Comparison of ENCODE assay signal across 24 cellular contexts in the genomic region with DNA sequence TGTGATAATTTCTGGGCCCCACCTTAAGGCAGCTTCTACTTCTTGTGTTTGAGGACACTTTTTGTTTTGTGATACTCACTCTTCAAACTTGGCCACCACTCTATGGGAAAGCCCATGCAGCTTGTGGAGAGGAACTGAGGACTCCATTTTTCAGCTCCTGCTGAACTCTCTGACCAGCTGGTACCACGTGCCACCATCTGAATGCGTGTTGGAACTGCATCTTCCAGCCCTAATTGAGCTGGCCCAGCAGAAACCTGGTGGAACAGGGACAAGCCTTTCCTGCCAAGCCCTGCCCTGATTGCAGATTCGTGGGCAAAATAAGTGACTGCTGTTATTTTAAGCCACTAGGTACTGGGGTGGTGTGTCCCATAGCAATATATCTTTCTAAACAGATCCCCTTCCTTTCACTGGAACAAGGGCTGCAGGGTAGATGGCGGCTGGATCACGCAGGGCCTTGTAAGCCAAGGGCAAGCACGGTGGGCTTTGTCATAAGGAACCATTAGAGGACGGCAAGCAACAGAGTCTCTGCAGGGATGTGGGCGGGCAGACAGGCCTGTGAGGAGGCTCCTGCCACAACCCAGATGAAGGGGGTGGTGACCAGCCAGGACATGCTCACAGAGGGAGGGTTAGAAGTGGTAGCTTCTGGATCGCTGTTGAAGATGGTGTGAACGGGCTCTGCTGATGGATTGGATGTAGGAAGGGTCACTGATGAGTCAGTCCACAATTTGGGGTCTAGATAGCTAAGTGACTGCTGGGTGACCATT. TPM values are rescaled to one million over a fixed set of nuclear protein-coding genes. Genes with fewer than 3 reads are reported as not detected.
DNase-seq lines count a peak whose midpoint lies in the region; ATAC-seq and TF ChIP-seq lines count a peak whose summit lies in the region.
"Had no signal": no experiment of that assay in that cellular context is flagged by ENCODE, and none has a peak within 500 bp of the region (broad histone marks: within the 10 kb centered on the region; RNA-seq: fewer than 3 reads in every experiment).

No MANE protein-coding gene starts in this region.

- H3K4me1 ChIP-seq in HCT116 (ENCODE audit: control insufficient read depth in 1 of 2, insufficient read depth in 2 of 2, low read length in 2 of 2) (peaks cover 0 to 6% of the 10 kb centered on the region in 2 experiments; a peak in 1 of 4 replicates), mesendoderm (ENCODE audit: control insufficient read depth, low read depth, low read length) (peaks cover 8% of the 10 kb centered on the region)
- H3K4me1 ChIP-seq: HAP-1, Peyer's patch had no signal

- TF ChIP-seq CTCF in HCT116 (IDR thresholded peaks at IDR 0.05 in 2 of 3, conservative IDR thresholded peaks at IDR 0.05 in 1 of 3; ENCODE audit: borderline replicate concordance in 1 of 3, insufficient read depth in 1 of 3, low read depth in 2 of 3, low read length in 2 of 3): no peak

- TF ChIP-seq RAD21 in HCT116 (IDR thresholded peaks at IDR 0.05; ENCODE audit: low read depth): no peak

- no peak overlapping the region for H2BK120ac ChIP-seq in mesendoderm (ENCODE audit: low read depth, low read length)

- RAD21 ChIA-PET in HCT116 (lab: Charles Lee; ENCODE audit: low non-redundant PET in 1 of 2, low total read pairs in 2 of 2, uncharacterized antibody in 2 of 2, unreplicated experiment in 2 of 2): no interaction called here

- no peaks in the 10 kb centered on the region for H3K9me2 ChIP-seq in HCT116 (ENCODE audit: insufficient read depth)

- peak overlapping the region; percentile 38 for H3K56ac ChIP-seq in mesendoderm (ENCODE audit: low read length)

- no peak overlapping the region for H4K5ac ChIP-seq in mesendoderm (ENCODE audit: low read length)

- H3K9ac ChIP-seq in HCT116 (ENCODE audit: low read length) (no peak overlapping the region), mesendoderm (ENCODE audit: low read length) (no peak overlapping the region)

- H3K4me3 ChIP-seq in HCT116 (replicated peaks in 1 of 2; ENCODE audit: low read depth in 1 of 2, low read length in 2 of 2) (no peak overlapping the region), mesendoderm (ENCODE audit: low read length) (no peak overlapping the region)
- H3K4me3 ChIP-seq: GM12878, HAP-1, left lung, Peyer's patch had no signal

- no peak overlapping the region for H2BK5ac ChIP-seq in mesendoderm (ENCODE audit: low read length)

- POLR2A ChIA-PET in HCT116 (lab: Charles Lee): no interaction called here

- DNase-seq in A172 (ENCODE audit: low spot score) (peak; percentile 63), HCT116 (ENCODE audit: low read depth, low spot score) (no peak), dermis blood vessel endothelial cell (peak; percentile 48), mesendoderm (peak; percentile 79), NCI-H748 treated with DMSO at 0.1 percent for 48 hours (lab: John Stamatoyannopoulos, UW) (no peak), GOT3 (lab: John Stamatoyannopoulos, UW) (no peak), NCI-H446 (lab: John Stamatoyannopoulos, UW) (no peak)
- DNase-seq: activated CD4-positive, alpha-beta T cell treated with anti-CD3 and anti-CD28 coated beads, Interleukin-2, amount 50 U/mL, for 48 hours; activated naive CD8-positive, alpha-beta T cell treated with anti-CD3 and anti-CD28 coated beads for 36 hours; activated T-cell treated with anti-CD3 and anti-CD28 coated beads, Interleukin-2, amount 50 U/mL, for 4 hours; effector CD8-positive, alpha-beta T cell; naive B cell; NCI-H1930; NCI-H774; Peyer's patch had no signal

- H3K4me2 ChIP-seq in HCT116 (ENCODE audit: low read length) (no peak overlapping the region), mesendoderm (ENCODE audit: low read length) (no peak overlapping the region)

- intact Hi-C loops in HCT116 (cut with micrococcal nuclease): no loop called here

- H3K4ac ChIP-seq in mesendoderm (ENCODE audit: low read depth, low read length): no peak overlapping the region

- CTCF ChIA-PET in HCT116 (lab: Charles Lee): interaction anchor here (2.1 kb wide), 1 partner anchor 62 kb away, joined by 8 read pairs; no protein-coding TSS in a partner anchor

- no peak overlapping the region for H2AK5ac ChIP-seq in mesendoderm (ENCODE audit: low read length)

- BruUV-seq in HCT116 (replicated peaks; lab: Mats Ljungman, UMichigan): no TSS peak

- H4K8ac ChIP-seq in mesendoderm (ENCODE audit: low read depth, low read length): no peak overlapping the region

- H4K20me1 ChIP-seq in HCT116 (ENCODE audit: insufficient read depth): no peaks in the 10 kb centered on the region

- H3K27me3 ChIP-seq in HCT116 (ENCODE audit: insufficient read depth, low read length): no peaks in the 10 kb centered on the region
- H3K27me3 ChIP-seq in mesendoderm (ENCODE audit: insufficient read depth, low read length, poor library complexity): no peaks in the 10 kb centered on the region
- H3K27me3 ChIP-seq: left lung, Peyer's patch had no signal

- ATAC-seq in HCT116 (0 out of 2 replicates have a peak, but pooled peaks have one; percentile 24), GM21360 (IDR thresholded peaks at IDR 0.05; ENCODE audit: unreplicated experiment) (no peak)
- ATAC-seq: activated T-cell treated with anti-CD3 and anti-CD28 coated beads, Interleukin-2, amount 50 U/mL, for 4 hours; GM12878; left lung had no signal

- H3K36me3 ChIP-seq in HCT116 (ENCODE audit: control insufficient read depth in 1 of 2, insufficient read depth in 2 of 2, low read length in 2 of 2) (no peaks in the 10 kb centered on the region), mesendoderm (ENCODE audit: control insufficient read depth, insufficient read depth, low read length) (no peaks in the 10 kb centered on the region)
- H3K36me3 ChIP-seq: HAP-1, Peyer's patch had no signal

- H3K27ac ChIP-seq in HCT116 (ENCODE audit: low read depth, low read length) (no peak overlapping the region), mesendoderm (ENCODE audit: low read depth, low read length) (no peak overlapping the region)
- H3K27ac ChIP-seq: left lung, Peyer's patch had no signal

- H3K79me1 ChIP-seq in mesendoderm (ENCODE audit: low read length): no peaks in the 10 kb centered on the region

- no peak overlapping the region for H3K18ac ChIP-seq in mesendoderm (ENCODE audit: low read length)

- no peak for TF ChIP-seq POLR2A in HCT116 (IDR thresholded peaks at IDR 0.05; ENCODE audit: borderline replicate concordance, extremely low read depth, insufficient read depth, insufficient read length)

- WGBS in mesendoderm (ENCODE audit: extremely low coverage, insufficient coverage, low lambda C conversion rate): no CpG with 5 or more reads among the region's 10 CpGs

- H3K79me2 ChIP-seq in HCT116 (ENCODE audit: insufficient read depth, low read length) (no peaks in the 10 kb centered on the region), mesendoderm (ENCODE audit: control insufficient read depth, insufficient read depth, low read length) (no peaks in the 10 kb centered on the region)

- no peak overlapping the region for H2AFZ ChIP-seq in HCT116 (ENCODE audit: low read depth, low read length, poor library complexity, severe bottlenecking)

- H2BK15ac ChIP-seq in mesendoderm (replicated peaks; ENCODE audit: low read depth): no peak overlapping the region

- no peaks in the 10 kb centered on the region for H3K9me3 ChIP-seq in HCT116 (ENCODE audit: control insufficient read depth in 1 of 2, insufficient read depth in 1 of 2, low read depth in 1 of 2, low read length in 2 of 2)
- H3K9me3 ChIP-seq: HAP-1, left lung, Peyer's patch had no signal

- no peak overlapping the region for H3K23ac ChIP-seq in mesendoderm (ENCODE audit: low read length)

TF ChIP-seq in HCT116, 20 proteins besides CTCF, POLR2A, EP300 and RAD21:
- TF ChIP-seq, protein P1, sequence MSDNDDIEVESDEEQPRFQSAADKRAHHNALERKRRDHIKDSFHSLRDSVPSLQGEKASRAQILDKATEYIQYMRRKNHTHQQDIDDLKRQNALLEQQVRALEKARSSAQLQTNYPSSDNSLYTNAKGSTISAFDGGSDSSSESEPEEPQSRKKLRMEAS (IDR thresholded peaks at IDR 0.05): no peak
TF ChIP-seq in HCT116: peak in this region for 0.

RNA-seq across cellular contexts. Expression of gene H1-8, which starts 9.5 kb away (rescaled TPM):
- not detected in 2 replicates for total RNA-seq in A172 (2014; rRNA removed; shearing (Covaris generic))
- not detected for total RNA-seq in HCT116 (2021; ENCODE audit: unreplicated experiment)
- polyA plus RNA-seq in HCT116 (2012): not detected in 2 replicates
- not detected in 2 replicates for total RNA-seq in dermis blood vessel endothelial cell
- polyA plus RNA-seq in mesendoderm (2013, experiment 1 of 2): 0.06 TPM
- polyA plus RNA-seq in mesendoderm (2013, experiment 2 of 2): 0.15 TPM
- total RNA-seq: activated naive CD8-positive, alpha-beta T cell treated with anti-CD3 and anti-CD28 coated beads for 36 hours; activated T-cell treated with anti-CD3 and anti-CD28 coated beads, Interleukin-2, amount 50 U/mL, for 4 hours; fibroblast of villous mesenchyme; GM12878; HT1080; left lung; MCF 10A; Peyer's patch; renal cortical epithelial cell had no signal
- polyA plus RNA-seq: AG04450, GM12878 had no signal

RNA-seq across cellular contexts. Expression of gene RHO, which starts 24.0 kb away (rescaled TPM):
- total RNA-seq in A172 (2014; rRNA removed; shearing (Covaris generic)): not detected in 2 replicates
- total RNA-seq in HCT116 (2021; ENCODE audit: unreplicated experiment) (not detected), dermis blood vessel endothelial cell (not detected in 2 replicates)
- not detected in 2 replicates for polyA plus RNA-seq in HCT116 (2012)
- polyA plus RNA-seq in mesendoderm (2013, experiment 1 of 2): 0.04 TPM
- polyA plus RNA-seq in mesendoderm (2013, experiment 2 of 2): 0.03 TPM
- total RNA-seq: activated naive CD8-positive, alpha-beta T cell treated with anti-CD3 and anti-CD28 coated beads for 36 hours; activated T-cell treated with anti-CD3 and anti-CD28 coated beads, Interleukin-2, amount 50 U/mL, for 4 hours; fibroblast of villous mesenchyme; GM12878; HT1080; left lung; MCF 10A; Peyer's patch; renal cortical epithelial cell had no signal
- polyA plus RNA-seq: AG04450, GM12878 had no signal

RNA-seq across cellular contexts. Expression of gene PLXND1, which starts 54.0 kb away (rescaled TPM):
- 210 and 219 TPM in 2 replicates for total RNA-seq in A172 (2014; rRNA removed; shearing (Covaris generic))
- total RNA-seq in HCT116 (2021; ENCODE audit: unreplicated experiment) (47.3 TPM), dermis blood vessel endothelial cell (415 and 872 TPM in 2 replicates)
- 38.1 and 39.1 TPM in 2 replicates for polyA plus RNA-seq in HCT116 (2012)
- 94.2 TPM for polyA plus RNA-seq in mesendoderm (2013, experiment 1 of 2)
- polyA plus RNA-seq in mesendoderm (2013, experiment 2 of 2): 90.0 TPM

Comparison
In these comparisons a context has a peak if more than half of its experiments do, and no peak if none do; other contexts are left out.
1. DNase-seq: peak in A172 (single experiment), dermis blood vessel endothelial cell (single experiment) and mesendoderm (single experiment); none in HCT116 (single experiment), NCI-H748 treated with DMSO at 0.1 percent for 48 hours (single experiment), GOT3 (single experiment) and NCI-H446 (0 of 2).